Comparison of ENCODE assay signal across 13 cellular contexts in genomic region chr3:138890555-138891187, GRCh38. TPM values are rescaled to one million over a fixed set of nuclear protein-coding genes. Genes with fewer than 3 reads are reported as not detected.
A peak's percentile ranks its signal among the peaks of the same experiment; 100 is the strongest.
DNase-seq lines count a peak whose midpoint lies in the region; ATAC-seq, FAIRE-seq and TF ChIP-seq lines count a peak whose summit lies in the region.
"Had no signal": no experiment of that assay in that cellular context is flagged by ENCODE, and none has a peak within 500 bp of the region (broad histone marks: within the 10 kb centered on the region; RNA-seq: fewer than 3 reads in every experiment).

No MANE protein-coding gene starts in this region.

- no peak for TF ChIP-seq POLR2A in GM12878 (IDR thresholded peaks at IDR 0.05; ENCODE audit: low read depth, low read length)

- 32% methylated on average over 9 of the region's 9 CpGs for WGBS in GM12878 (ENCODE audit: insufficient coverage, insufficient replicate concordance, low lambda C conversion rate, missing lambda C conversion rate)

- 0 out of 2 replicates have a peak overlapping the region, but pooled peaks have one; percentile 4 for H3K4me2 ChIP-seq in GM12878 (ENCODE audit: control insufficient read depth, insufficient read depth)

- no TSS peak for BruUV-seq in GM12878 (replicated peaks; lab: Mats Ljungman, UMichigan)

- ATAC-seq in GM21723 (IDR thresholded peaks at IDR 0.05; ENCODE audit: unreplicated experiment) (peak; percentile 76), HG03571 (IDR thresholded peaks at IDR 0.05; ENCODE audit: unreplicated experiment) (peak; percentile 74), GM12878 (peak; percentile 84), HG02852 (IDR thresholded peaks at IDR 0.05; ENCODE audit: unreplicated experiment) (no peak)

- DNase-seq in GM10266 (ENCODE audit: extremely low spot score), result peak; percentile 35
- DNase-seq in GM12878 (ENCODE audit: low read depth, low spot score), result peak; percentile 57
- DNase-seq in endothelial cell (ENCODE audit: low spot score), result no peak
- no peak for DNase-seq in nephron progenitor cell
- DNase-seq in NCI-H774 (lab: John Stamatoyannopoulos, UW), result no peak
- DNase-seq: anterior cingulate cortex; CD4-positive, CD25-positive, alpha-beta regulatory T cell; GOT3; natural killer cell; NCI-H2029 treated with DMSO at 0.1 percent for 48 hours had no signal

- no peak overlapping the region for H3K27ac ChIP-seq in GM12878 (ENCODE audit: control insufficient read depth, insufficient read depth)

- H4K20me1 ChIP-seq in GM12878 (ENCODE audit: control insufficient read depth, insufficient read depth), result no peaks in the 10 kb centered on the region

- H3K36me3 ChIP-seq in GM12878 (ENCODE audit: control insufficient read depth in 2 of 2, insufficient read depth in 2 of 2, low read length in 1 of 2), result no peaks in the 10 kb centered on the region

- H3K4me1 Mint-ChIP-seq in endothelial cell (ENCODE audit: unreplicated experiment), result no peaks in the 10 kb centered on the region
- no peaks in the 10 kb centered on the region for H3K4me1 Mint-ChIP-seq in nephron progenitor cell
- H3K4me1 Mint-ChIP-seq: CD4-positive, CD25-positive, alpha-beta regulatory T cell; natural killer cell had no signal

- SMC1A ChIA-PET in GM12878 (lab: Charles Lee; ENCODE audit: uncharacterized antibody, unreplicated experiment), result interaction anchor here (0.6 to 2.0 kb wide), 8 partner anchors 9 to 204 kb away, joined by 3 to 6 read pairs (median 3); no protein-coding TSS in a partner anchor

- in situ Hi-C loops in GM12878 (cut with MboI), result no loop called here

- peak; percentile 30 to 34; a peak in 1 of 4 replicates for TF ChIP-seq EP300 in GM12878 (IDR thresholded peaks at IDR 0.05; ENCODE audit: borderline replicate concordance in 1 of 2, control insufficient read depth in 1 of 2, low read depth in 2 of 2, low read length in 2 of 2)

- RAD21 ChIA-PET in GM12878 (lab: Charles Lee; ENCODE audit: unreplicated experiment), result interaction anchor here (2.5 kb wide), 1 partner anchor 25 kb away, joined by 7 read pairs; no protein-coding TSS in a partner anchor

- H3K4me1 ChIP-seq in GM12878 (ENCODE audit: control insufficient read depth, insufficient read depth, low read length), result peaks cover 3% of the 10 kb centered on the region; the same call in 1 of the 2 replicates

- no peak overlapping the region for H3K4me3 ChIP-seq in GM12878

- H3K9me3 Mint-ChIP-seq in endothelial cell (ENCODE audit: unreplicated experiment), result no peaks in the 10 kb centered on the region
- peaks cover 8% of the 10 kb centered on the region for H3K9me3 Mint-ChIP-seq in nephron progenitor cell
- H3K9me3 Mint-ChIP-seq: CD4-positive, CD25-positive, alpha-beta regulatory T cell; natural killer cell had no signal

- no peak overlapping the region for H2AFZ ChIP-seq in GM12878 (ENCODE audit: control insufficient read depth, low read depth, low read length)

- no peaks in the 10 kb centered on the region for H3K79me2 ChIP-seq in GM12878 (ENCODE audit: control insufficient read depth, insufficient read depth, low read length)

- CTCF ChIA-PET in GM12878 (lab: Yijun Ruan, JAX), result interaction anchor here (1.0 to 2.5 kb wide), 5 partner anchors 10 to 298 kb away, joined by 3 to 15 read pairs (median 3); no protein-coding TSS in a partner anchor

- TF ChIP-seq CTCF in GM10266 (IDR thresholded peaks at IDR 0.05; ENCODE audit: control insufficient read depth, insufficient read depth, low read depth, missing control alignments) (no peak), GM12878 (IDR thresholded peaks at IDR 0.05 in 2 of 3, conservative IDR thresholded peaks at IDR 0.05 in 1 of 3; ENCODE audit: control insufficient read depth in 2 of 3, extremely low read depth in 1 of 3, insufficient read depth in 1 of 3, low read depth in 3 of 3, low read length in 3 of 3) (no peak), endothelial cell (IDR thresholded peaks at IDR 0.05; ENCODE audit: unreplicated experiment) (no peak), nephron progenitor cell (IDR thresholded peaks at IDR 0.05) (no peak)

- no peaks in the 10 kb centered on the region for H3K36me3 Mint-ChIP-seq in endothelial cell (ENCODE audit: low read depth, unreplicated experiment)
- H3K36me3 Mint-ChIP-seq in nephron progenitor cell (ENCODE audit: low read depth), result no peaks in the 10 kb centered on the region
- H3K36me3 Mint-ChIP-seq: CD4-positive, CD25-positive, alpha-beta regulatory T cell; natural killer cell had no signal

- no peaks in the 10 kb centered on the region for H3K27me3 Mint-ChIP-seq in endothelial cell (ENCODE audit: unreplicated experiment)
- peaks cover 8% of the 10 kb centered on the region for H3K27me3 Mint-ChIP-seq in nephron progenitor cell (ENCODE audit: low read depth, poor library complexity)

- no peaks in the 10 kb centered on the region for H3K27me3 ChIP-seq in GM12878 (replicated peaks in 1 of 2; ENCODE audit: control insufficient read depth in 2 of 2, insufficient read depth in 2 of 2, low read length in 1 of 2)

- no peak for TF ChIP-seq RAD21 in GM12878 (IDR thresholded peaks at IDR 0.05; ENCODE audit: insufficient read depth, low read depth, low read length)

- no peak overlapping the region for H3K4me3 Mint-ChIP-seq in endothelial cell (ENCODE audit: unreplicated experiment)
- no peak overlapping the region for H3K4me3 Mint-ChIP-seq in nephron progenitor cell
- H3K4me3 Mint-ChIP-seq: CD4-positive, CD25-positive, alpha-beta regulatory T cell; natural killer cell had no signal

- no peaks in the 10 kb centered on the region for H3K9me3 ChIP-seq in GM12878 (replicated peaks; ENCODE audit: control insufficient read depth, insufficient read depth, low read length)

- intact Hi-C loops in GM12878 (cut with micrococcal nuclease; ENCODE audit: unreplicated experiment), result no loop called here

- POLR2A ChIA-PET in GM12878 (lab: Charles Lee), result interaction anchor here (0.8 to 1.4 kb wide), 4 partner anchors 25 to 204 kb away, joined by 3 read pairs; no protein-coding TSS in a partner anchor

- FAIRE-seq in GM12878 (lab: Jason Lieb, UNC), result peak; percentile 61

- H3K27ac Mint-ChIP-seq in endothelial cell (ENCODE audit: unreplicated experiment) (no peak overlapping the region), nephron progenitor cell (no peak overlapping the region)
- H3K27ac Mint-ChIP-seq: CD4-positive, CD25-positive, alpha-beta regulatory T cell had no signal

- H3K9ac ChIP-seq in GM12878 (ENCODE audit: control insufficient read depth, insufficient read depth, low read length), result no peak overlapping the region

RNA-seq across cellular contexts. Expression of gene PIK3CB, which starts 55.9 kb away (rescaled TPM):
- 32.0 and 34.1 TPM in 2 replicates for total RNA-seq in GM12878 (2013; cell fraction: nucleolus; rRNA removed)
- total RNA-seq in GM12878 (2014; rRNA removed) (7.7 and 9.5 TPM in 2 replicates), GM12878 (2014; rRNA removed; fragmentation: Illumina TruSeq; extraction: Trizol) (6.3 and 6.6 TPM in 2 replicates), GM12878 (2021) (13.5 and 18.4 TPM in 2 replicates), endothelial cell (ENCODE audit: unreplicated experiment) (14.2 TPM)
- polyA plus RNA-seq in GM12878 (2011; ENCODE audit: low read depth), result 5.0 TPM
- polyA plus RNA-seq in GM12878 (2011; rRNA removed) (11.6 and 12.9 TPM in 2 replicates), GM12878 (2014; fragmentation: Illumina TruSeq; extraction: Trizol) (17.3 and 22.3 TPM in 2 replicates), GM12878 (2014; fragmentation: Nextera tagmentation; extraction: Ambion mirVana) (1 to 10 TPM; 5.0 to 5.5 TPM), GM12878 (2014; rRNA removed) (9.3 and 10.5 TPM in 2 replicates), GM12878 (2016; fragmentation: Nextera tagmentation; extraction: Ambion mirVana) (10 to 100 TPM; 13.5 to 17.0 TPM)
- 4.9 and 8.1 TPM in 2 replicates for polyA plus RNA-seq in GM12878 (2011; cell fraction: cytosol; rRNA removed)
- polyA plus RNA-seq in GM12878 (2011; cell fraction: nucleus; rRNA removed), result 6.2 and 6.4 TPM in 2 replicates
- polyA plus RNA-seq in GM12878 (2012), result 6.3 and 9.5 TPM in 2 replicates
- polyA minus RNA-seq in GM12878 (2011; rRNA and poly(A)+ RNA removed), result 11.8 and 12.9 TPM in 2 replicates
- polyA minus RNA-seq in GM12878 (2011; cell fraction: cytosol; rRNA and poly(A)+ RNA removed), result 3.2 and 10.8 TPM in 2 replicates
- 8.0 and 17.4 TPM in 2 replicates for polyA minus RNA-seq in GM12878 (2011; cell fraction: nucleus; rRNA and poly(A)+ RNA removed)

RNA-seq across cellular contexts. Expression of gene FOXL2, which starts 56.3 kb away (rescaled TPM):
- not detected in 2 replicates for total RNA-seq in GM12878 (2013; cell fraction: nucleolus; rRNA removed)
- total RNA-seq in GM12878 (2014; rRNA removed) (not detected in 2 replicates), GM12878 (2014; rRNA removed; fragmentation: Illumina TruSeq; extraction: Trizol) (not detected in 2 replicates), GM12878 (2021) (0.08 TPM in 1 of 2 replicates, not detected in the other), endothelial cell (ENCODE audit: unreplicated experiment) (6.8 TPM)
- not detected for polyA plus RNA-seq in GM12878 (2011; ENCODE audit: low read depth)
- polyA plus RNA-seq in GM12878 (2011; rRNA removed) (not detected in 2 replicates), GM12878 (2014; fragmentation: Illumina TruSeq; extraction: Trizol) (not detected in 2 replicates), GM12878 (2014; fragmentation: Nextera tagmentation; extraction: Ambion mirVana) (not detected), GM12878 (2014; rRNA removed) (not detected in 2 replicates), GM12878 (2016; fragmentation: Nextera tagmentation; extraction: Ambion mirVana) (not detected)
- polyA plus RNA-seq in GM12878 (2011; cell fraction: cytosol; rRNA removed), result not detected in 2 replicates
- polyA plus RNA-seq in GM12878 (2011; cell fraction: nucleus; rRNA removed), result not detected in 2 replicates
- polyA plus RNA-seq in GM12878 (2012), result not detected in 2 replicates
- not detected in 2 replicates for polyA minus RNA-seq in GM12878 (2011; rRNA and poly(A)+ RNA removed)
- 0.40 TPM in 1 of 2 replicates, not detected in the other for polyA minus RNA-seq in GM12878 (2011; cell fraction: cytosol; rRNA and poly(A)+ RNA removed)
- not detected in 2 replicates for polyA minus RNA-seq in GM12878 (2011; cell fraction: nucleus; rRNA and poly(A)+ RNA removed)
- total RNA-seq: CD4-positive, CD25-positive, alpha-beta regulatory T cell; natural killer cell had no signal
- polyA plus RNA-seq: CD4-positive, CD25-positive, alpha-beta regulatory T cell had no signal

RNA-seq across cellular contexts. Expression of gene FOXL2NB, which starts 56.3 kb away (rescaled TPM):
- not detected in 2 replicates for total RNA-seq in GM12878 (2013; cell fraction: nucleolus; rRNA removed)
- not detected in 2 replicates for total RNA-seq in GM12878 (2014; rRNA removed)
- total RNA-seq in GM12878 (2014; rRNA removed; fragmentation: Illumina TruSeq; extraction: Trizol), result not detected in 2 replicates
- 0.05 TPM in 1 of 2 replicates, not detected in the other for total RNA-seq in GM12878 (2021)
- polyA plus RNA-seq in GM12878 (2011; ENCODE audit: low read depth), result not detected
- polyA plus RNA-seq in GM12878 (2011; rRNA removed), result not detected in 2 replicates
- polyA plus RNA-seq in GM12878 (2011; cell fraction: cytosol; rRNA removed), result not detected in 2 replicates
- polyA plus RNA-seq in GM12878 (2011; cell fraction: nucleus; rRNA removed), result not detected in 2 replicates
- polyA plus RNA-seq in GM12878 (2012), result 0.04 TPM in 1 of 2 replicates, not detected in the other
- not detected in 2 replicates for polyA plus RNA-seq in GM12878 (2014; fragmentation: Illumina TruSeq; extraction: Trizol)
- not detected for polyA plus RNA-seq in GM12878 (2014; fragmentation: Nextera tagmentation; extraction: Ambion mirVana)
- polyA plus RNA-seq in GM12878 (2014; rRNA removed), result not detected in 2 replicates
- polyA plus RNA-seq in GM12878 (2016; fragmentation: Nextera tagmentation; extraction: Ambion mirVana), result not detected
- polyA minus RNA-seq in GM12878 (2011; rRNA and poly(A)+ RNA removed), result not detected in 2 replicates
- not detected in 2 replicates for polyA minus RNA-seq in GM12878 (2011; cell fraction: cytosol; rRNA and poly(A)+ RNA removed)
- polyA minus RNA-seq in GM12878 (2011; cell fraction: nucleus; rRNA and poly(A)+ RNA removed), result not detected in 2 replicates
- total RNA-seq in endothelial cell (ENCODE audit: unreplicated experiment), result 13.2 TPM
- total RNA-seq: CD4-positive, CD25-positive, alpha-beta regulatory T cell; natural killer cell had no signal
- polyA plus RNA-seq: CD4-positive, CD25-positive, alpha-beta regulatory T cell had no signal

Comparison
In these comparisons a context has a peak if more than half of its experiments do, and no peak if none do; other contexts are left out.
1. DNase-seq: peak in GM10266 (single experiment) and GM12878 (single experiment); none in endothelial cell (single experiment), nephron progenitor cell (single experiment) and NCI-H774 (single experiment).
2. RNA of gene FOXL2NB, which starts 56.3 kb away (total RNA-seq): 13.2 TPM in endothelial cell (single experiment); 0.05 TPM in GM12878; every median in the first group is over 10 times any median in the second.